In genomic region chr10:132697568-132698200, GRCh38 we compare ENCODE assay signal across 1 cellular context.
TF ChIP-seq lines count a peak whose summit lies in the region.

No MANE protein-coding gene starts in this region.

TF ChIP-seq in HepG2, 621 proteins besides CTCF, POLR2A, EP300 and RAD21 (continued from another document):
- TF ChIP-seq REST (IDR thresholded peaks at IDR 0.05; ENCODE audit: borderline replicate concordance in 1 of 2, low read depth in 1 of 2, low read length in 2 of 2) (no peak), ATF7 (IDR thresholded peaks at IDR 0.05) (no peak), ATF7 (CRISPR knock-in tag; IDR thresholded peaks at IDR 0.05) (no peak), GATAD1 (CRISPR knock-in tag; IDR thresholded peaks at IDR 0.05) (no peak), ELF1 (CRISPR knock-in tag; IDR thresholded peaks at IDR 0.05) (no peak)
